8 cellular contexts compared by ENCODE assay signal in genomic region chr4:145618912-145619638, GRCh38. TPM values are rescaled to one million over a fixed set of nuclear protein-coding genes. Genes with fewer than 3 reads are reported as not detected.
DNase-seq lines count a peak whose midpoint lies in the region; ATAC-seq and TF ChIP-seq lines count a peak whose summit lies in the region.

MMAA (plus strand) TSS chr4:145619385; CDS start chr4:145639140, 19,755 bp downstream.

- H3K4me1 ChIP-seq in iPS-15b (ENCODE audit: control insufficient read depth, insufficient read depth, low read length) (peaks cover 7% of the 10 kb centered on the region), skeletal muscle satellite cell (ENCODE audit: control insufficient read depth, insufficient read depth, low read length) (peaks cover 21% of the 10 kb centered on the region)

- peak; percentile 67 for TF ChIP-seq CTCF in brain microvascular endothelial cell (IDR thresholded peaks at IDR 0.05; ENCODE audit: low read depth, low read length, missing control alignments)

- H3K9ac ChIP-seq in iPS-15b (ENCODE audit: low read depth, low read length) (peak within 1 kb of the TSS; percentile 93), skeletal muscle satellite cell (ENCODE audit: low read depth, low read length) (peak within 1 kb of the TSS; percentile 100)

- H3K4me2 ChIP-seq in skeletal muscle satellite cell (ENCODE audit: low read length) = peak within 1 kb of the TSS; percentile 85

- peak; percentile 77 for DNase-seq in 8988T
- peak; percentile 46 for DNase-seq in NCI-H2107 treated with DMSO at 0.1 percent for 48 hours (lab: John Stamatoyannopoulos, UW; ENCODE audit: unreplicated experiment)
- DNase-seq in UCSD-AML1 (lab: John Stamatoyannopoulos, UW; ENCODE audit: unreplicated experiment) = peak; percentile 98
- peak; percentile 87 for DNase-seq in brain microvascular endothelial cell

- H3K27me3 ChIP-seq in brain microvascular endothelial cell (replicated peaks) (no peaks in the 10 kb centered on the region), iPS-15b (ENCODE audit: control insufficient read depth, insufficient read depth, low read length) (no peaks in the 10 kb centered on the region), skeletal muscle satellite cell (ENCODE audit: control insufficient read depth, insufficient read depth, low read length) (no peaks in the 10 kb centered on the region)

- in situ Hi-C loops in brain microvascular endothelial cell (cut with HindIII; ENCODE audit: low pct_ligation_motif_present, low sequenced_read_pairs) = no loop called here

- H3K9me3 ChIP-seq in iPS-15b (ENCODE audit: control insufficient read depth, insufficient read depth, low read length) (no peaks in the 10 kb centered on the region), skeletal muscle satellite cell (replicated peaks; ENCODE audit: low read length) (no peaks in the 10 kb centered on the region)

- H3K36me3 ChIP-seq in brain microvascular endothelial cell (replicated peaks) = no peaks in the 10 kb centered on the region
- H3K36me3 ChIP-seq in iPS-15b (ENCODE audit: control insufficient read depth, insufficient read depth, low read length) = no peaks in the 10 kb centered on the region
- no peaks in the 10 kb centered on the region for H3K36me3 ChIP-seq in skeletal muscle satellite cell (ENCODE audit: insufficient read depth, low read length)

- H3K4me3 ChIP-seq in brain microvascular endothelial cell (ENCODE audit: low read depth, low read length) = peak within 1 kb of the TSS; percentile 85
- peak within 1 kb of the TSS; percentile 92 for H3K4me3 ChIP-seq in iPS-15b (ENCODE audit: low read depth, low read length)
- H3K4me3 ChIP-seq in skeletal muscle satellite cell (ENCODE audit: low read length) = peak within 1 kb of the TSS; percentile 97

- H3K27ac ChIP-seq in brain microvascular endothelial cell = peak within 1 kb of the TSS; percentile 82

- peak; percentile 82 for ATAC-seq in GM18511 (IDR thresholded peaks at IDR 0.05; ENCODE audit: unreplicated experiment)
- peak; percentile 93 for ATAC-seq in HG03039 (IDR thresholded peaks at IDR 0.05; ENCODE audit: unreplicated experiment)

RNA-seq across cellular contexts. Expression of gene MMAA, which starts in this region (rescaled TPM):
- 3.1 and 4.1 TPM in 2 replicates for total RNA-seq in skeletal muscle satellite cell (2012; rRNA removed)

Comparison
In these comparisons a context has a peak if more than half of its experiments do, and no peak if none do; other contexts are left out.
1. Peak in every context shown above with its lines: DNase-seq, ATAC-seq, H3K4me3 ChIP-seq and H3K27ac ChIP-seq.
2. DNase-seq: peak in every context shown above with its lines; median percentile 98 in UCSD-AML1; 87 in brain microvascular endothelial cell; 77 in 8988T; 46 in NCI-H2107 treated with DMSO at 0.1 percent for 48 hours.